ENCODE assay signal across 14 cellular contexts in the genomic region with DNA sequence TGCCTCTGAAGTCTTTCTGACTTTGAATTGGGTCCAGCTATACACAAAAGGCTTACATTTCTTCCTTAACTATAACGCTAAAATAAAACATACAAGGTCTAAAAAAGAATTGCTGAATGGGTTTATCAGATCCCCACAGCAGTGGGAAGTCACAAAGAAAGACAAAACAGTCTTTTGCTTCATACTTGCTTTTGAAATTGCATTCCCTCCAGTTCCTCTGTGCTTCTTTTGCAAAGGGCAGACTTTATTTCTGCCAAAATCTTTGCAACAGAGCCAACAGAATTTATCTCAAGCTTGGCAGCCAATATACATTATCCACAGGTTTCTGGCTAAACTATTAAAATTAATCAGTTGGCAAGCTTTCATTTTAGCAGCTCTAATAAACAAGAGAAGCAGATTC.
A peak's percentile ranks its signal among the peaks of the same experiment; 100 is the strongest.
DNase-seq lines count a peak whose midpoint lies in the region; TF ChIP-seq lines count a peak whose summit lies in the region.
"Had no signal": no experiment of that assay in that cellular context is flagged by ENCODE, and none has a peak within 500 bp of the region (broad histone marks: within the 10 kb centered on the region; RNA-seq: fewer than 3 reads in every experiment).

No MANE protein-coding gene starts in this region.

- peak; percentile 27 for DNase-seq in DMS 273 (lab: John Stamatoyannopoulos, UW; ENCODE audit: unreplicated experiment)
- no peak for DNase-seq in DMS 273 treated with DMSO at 0.1 percent for 48 hours (lab: John Stamatoyannopoulos, UW)
- peak; percentile 53 for DNase-seq in G401 (ENCODE audit: low spot score)
- peak; percentile 46 for DNase-seq in cerebellar cortex (ENCODE audit: low spot score)
- DNase-seq in neural progenitor cell (ENCODE audit: low spot score), result no peak
- DNase-seq in mammary epithelial cell, result no peak
- no peak for DNase-seq in glomerular visceral epithelial cell (ENCODE audit: extremely low spot score)
- DNase-seq: CD4-positive, CD25-positive, alpha-beta regulatory T cell; DMS79; GOT3; H9 had no signal

- H3K4me1 Mint-ChIP-seq in neural progenitor cell, result peaks cover 4% of the 10 kb centered on the region
- H3K4me1 Mint-ChIP-seq: CD4-positive, CD25-positive, alpha-beta regulatory T cell; H9; IgD-negative memory B cell had no signal

- H2AFZ ChIP-seq in neural progenitor cell (replicated peaks), result peak overlapping the region; percentile 33
- no peak overlapping the region for H2AFZ ChIP-seq in mammary epithelial cell (ENCODE audit: low read depth, low read length)

- H3K27me3 ChIP-seq in neural progenitor cell (no peaks in the 10 kb centered on the region), mammary epithelial cell (ENCODE audit: insufficient read depth, low read length) (no peaks in the 10 kb centered on the region)
- H3K27me3 ChIP-seq: BLaER1 treated with 17β-estradiol and CSF1 and Interleukin-3, amounts not matched to agents 10 nM and 100 nM had no signal

- H3K36me3 Mint-ChIP-seq in neural progenitor cell, result no peaks in the 10 kb centered on the region
- H3K36me3 Mint-ChIP-seq: CD4-positive, CD25-positive, alpha-beta regulatory T cell; IgD-negative memory B cell had no signal

- no peaks in the 10 kb centered on the region for H3K79me2 ChIP-seq in neural progenitor cell (ENCODE audit: low read depth)
- H3K79me2 ChIP-seq in mammary epithelial cell (ENCODE audit: insufficient read depth, low read length), result no peaks in the 10 kb centered on the region

- CTCF ChIA-PET in mammary epithelial cell (lab: Charles Lee; ENCODE audit: low non-redundant PET), result no interaction called here

- WGBS in mammary epithelial cell (ENCODE audit: low coverage, missing lambda C conversion rate), result 0% methylated on average over 1 of the region's 1 CpG

- H3F3A ChIP-seq in neural progenitor cell (ENCODE audit: low read depth), result no peaks in the 10 kb centered on the region

- H3K4me3 Mint-ChIP-seq in neural progenitor cell, result no peak overlapping the region
- H3K4me3 Mint-ChIP-seq: CD4-positive, CD25-positive, alpha-beta regulatory T cell; H9; IgD-negative memory B cell had no signal

- H3K9me3 Mint-ChIP-seq in neural progenitor cell, result no peaks in the 10 kb centered on the region

- no peak overlapping the region for H3K27ac Mint-ChIP-seq in neural progenitor cell
- H3K27ac Mint-ChIP-seq: CD4-positive, CD25-positive, alpha-beta regulatory T cell; H9; IgD-negative memory B cell had no signal

- BruUV-seq in mammary epithelial cell (replicated peaks; lab: Mats Ljungman, UMichigan), result no TSS peak

- no peak overlapping the region for H3K27ac ChIP-seq in neural progenitor cell
- H3K27ac ChIP-seq in mammary epithelial cell (ENCODE audit: insufficient read depth, low read depth, low read length), result no peak overlapping the region
- H3K27ac ChIP-seq: 22Rv1; BLaER1 treated with 17β-estradiol and CSF1 and Interleukin-3, amounts not matched to agents 10 nM and 100 nM had no signal

- no peaks in the 10 kb centered on the region for H4K20me1 ChIP-seq in neural progenitor cell (ENCODE audit: low read depth)
- H4K20me1 ChIP-seq in mammary epithelial cell (ENCODE audit: insufficient read depth, low read length), result no peaks in the 10 kb centered on the region
- H4K20me1 ChIP-seq: BLaER1 treated with 17β-estradiol and CSF1 and Interleukin-3, amounts not matched to agents 10 nM and 100 nM had no signal

- H3K9ac ChIP-seq in neural progenitor cell, result no peak overlapping the region
- H3K9ac ChIP-seq in mammary epithelial cell (ENCODE audit: insufficient read depth, low read length), result no peak overlapping the region
- H3K9ac ChIP-seq: BLaER1 treated with 17β-estradiol and CSF1 and Interleukin-3, amounts not matched to agents 10 nM and 100 nM had no signal

- H3K36me3 ChIP-seq in neural progenitor cell (no peaks in the 10 kb centered on the region), mammary epithelial cell (ENCODE audit: insufficient read depth, low read length) (no peaks in the 10 kb centered on the region)
- H3K36me3 ChIP-seq: BLaER1 treated with 17β-estradiol and CSF1 and Interleukin-3, amounts not matched to agents 10 nM and 100 nM had no signal

- intact Hi-C loops in mammary epithelial cell (cut with micrococcal nuclease), result no loop called here

- H3K9me3 ChIP-seq in neural progenitor cell (ENCODE audit: low read depth) (no peaks in the 10 kb centered on the region), mammary epithelial cell (replicated peaks; ENCODE audit: insufficient read depth, low read length) (no peaks in the 10 kb centered on the region)
- H3K9me3 ChIP-seq: BLaER1 treated with 17β-estradiol and CSF1 and Interleukin-3, amounts not matched to agents 10 nM and 100 nM had no signal

- H3K4me1 ChIP-seq in neural progenitor cell (no peaks in the 10 kb centered on the region), mammary epithelial cell (ENCODE audit: insufficient read depth, low read length) (no peaks in the 10 kb centered on the region)
- H3K4me1 ChIP-seq: BLaER1 treated with 17β-estradiol and CSF1 and Interleukin-3, amounts not matched to agents 10 nM and 100 nM had no signal

- in situ Hi-C loops in G401 (cut with HindIII; ENCODE audit: low sequenced_read_pairs), result no loop called here
- in situ Hi-C loops in mammary epithelial cell (cut with MboI; ENCODE audit: low sequenced_read_pairs in 2 of 2), result loop anchor here in 1 of 2 donors (25.0 kb wide), 1 partner anchor 100 kb away; no protein-coding TSS in a partner anchor

- dilution Hi-C loops in mammary epithelial cell (cut with HindIII; ENCODE audit: low sequenced_read_pairs), result no loop called here

- H3K4me3 ChIP-seq in neural progenitor cell, result no peak overlapping the region
- no peak overlapping the region for H3K4me3 ChIP-seq in mammary epithelial cell (replicated peaks in 1 of 3; ENCODE audit: insufficient read depth in 1 of 3, low read depth in 2 of 3, low read length in 3 of 3)
- H3K4me3 ChIP-seq: BLaER1 treated with 17β-estradiol and CSF1 and Interleukin-3, amounts not matched to agents 10 nM and 100 nM had no signal

- TF ChIP-seq CTCF in neural progenitor cell (IDR thresholded peaks at IDR 0.05) (no peak), mammary epithelial cell (conservative IDR thresholded peaks at IDR 0.05 in 1 of 2, IDR thresholded peaks at IDR 0.05 in 1 of 2; ENCODE audit: extremely low read depth in 1 of 2, insufficient read depth in 1 of 2, low read depth in 1 of 2, low read length in 2 of 2) (no peak)

- H3K27me3 Mint-ChIP-seq in neural progenitor cell (ENCODE audit: insufficient read depth, low read depth), result peaks cover 2% of the 10 kb centered on the region
- H3K27me3 Mint-ChIP-seq: CD4-positive, CD25-positive, alpha-beta regulatory T cell; IgD-negative memory B cell had no signal

- no peak overlapping the region for H3K4me2 ChIP-seq in neural progenitor cell
- no peak overlapping the region for H3K4me2 ChIP-seq in mammary epithelial cell (ENCODE audit: insufficient read depth, low read depth, low read length)
- H3K4me2 ChIP-seq: BLaER1 treated with 17β-estradiol and CSF1 and Interleukin-3, amounts not matched to agents 10 nM and 100 nM had no signal

Comparison
In these comparisons a context has a peak if more than half of its experiments do, and no peak if none do; other contexts are left out.
1. DNase-seq: peak in DMS 273 (single experiment), G401 (single experiment) and cerebellar cortex (single experiment); none in DMS 273 treated with DMSO at 0.1 percent for 48 hours (single experiment), neural progenitor cell (single experiment), mammary epithelial cell (single experiment) and glomerular visceral epithelial cell (single experiment).